ENCODE assay signal across 29 cellular contexts in genomic region chr5:91906494-91906893, GRCh38.
"Had no signal": no experiment of that assay in that cellular context is flagged by ENCODE, and none has a peak within 500 bp of the region (broad histone marks: within the 10 kb centered on the region; RNA-seq: fewer than 3 reads in every experiment).

No MANE protein-coding gene starts in this region.

- H3K4me3 ChIP-seq: left ventricle myocardium inferior, lung, mucosa of descending colon, ovary, skin epidermis, stomach, testis, thyroid gland, transverse colon, upper lobe of left lung, vagina had no signal

- H3K27me3 Mint-ChIP-seq: naive thymus-derived CD4-positive, alpha-beta T cell; natural killer cell treated with Interleukin-12 subunit alpha and Interleukin-12 subunit beta and Interleukin-15 and Interleukin-18, amount 100 ng/mL, for 72 hours; progenitor cell of endocrine pancreas; stimulated activated naive B cell treated with anti-CD40 and anti-IgM and Interleukin-4, amounts not matched to agents 10 μg/mL and 1 μg/mL and 100 μg/mL, for 72 hours had no signal

- ATAC-seq: mucosa of descending colon; naive thymus-derived CD4-positive, alpha-beta T cell; natural killer cell treated with Interleukin-12 subunit alpha and Interleukin-12 subunit beta and Interleukin-15 and Interleukin-18, amount 100 ng/mL, for 72 hours; right cardiac atrium; sciatic nerve; stimulated activated naive B cell treated with anti-CD40 and anti-IgM and Interleukin-4, amounts not matched to agents 10 μg/mL and 1 μg/mL and 100 μg/mL, for 72 hours; stimulated activated naive CD8-positive, alpha-beta T cell treated with anti-CD3 and anti-CD28 coated beads, Interleukin-15, Interleukin-2, amounts not matched to agents 100 U/mL and 50 U/mL, for 24 hours had no signal

- H3K27ac ChIP-seq: left ventricle myocardium inferior, neutrophil, ovary, skin epidermis, stomach, testis, thyroid gland, transverse colon, upper lobe of left lung, vagina had no signal

- H3K9me3 Mint-ChIP-seq: neural crest cell had no signal

- DNase-seq: hippocampal formation; kidney glomerular epithelial cell; left ventricle myocardium inferior; midbrain; mucosa of descending colon; naive thymus-derived CD4-positive, alpha-beta T cell; occipital lobe; ovary; retina; right cardiac atrium; stimulated activated CD4-positive, alpha-beta T cell treated with anti-CD3 and anti-CD28 coated beads, Interleukin-12 subunit alpha, Interleukin-12 subunit beta, amount 100 ng/mL, for 4 hours; stimulated activated CD4-positive, alpha-beta T cell treated with anti-CD3 and anti-CD28 coated beads, Interleukin-15, amount 100 ng/mL, for 24 hours; stimulated activated CD4-positive, alpha-beta T cell treated with anti-CD3 and anti-CD28 coated beads, Interleukin-2, amount 100 ng/mL, for 24 hours; stimulated activated CD4-positive, alpha-beta T cell treated with anti-CD3 and anti-CD28 coated beads, Interleukin-4, amount 100 ng/mL, for 1 hour; stimulated activated naive B cell treated with anti-CD40 and anti-IgM and Interleukin-4, amounts not matched to agents 10 μg/mL and 1 μg/mL and 100 μg/mL, for 72 hours; stimulated activated naive CD8-positive, alpha-beta T cell treated with anti-CD3 and anti-CD28 coated beads, Interleukin-15, Interleukin-2, amounts not matched to agents 100 U/mL and 50 U/mL, for 24 hours; stomach; testis; thyroid gland; transverse colon; upper lobe of left lung had no signal

- H3K4me3 Mint-ChIP-seq: naive thymus-derived CD4-positive, alpha-beta T cell; natural killer cell treated with Interleukin-12 subunit alpha and Interleukin-12 subunit beta and Interleukin-15 and Interleukin-18, amount 100 ng/mL, for 72 hours; neural crest cell; stimulated activated naive B cell treated with anti-CD40 and anti-IgM and Interleukin-4, amounts not matched to agents 10 μg/mL and 1 μg/mL and 100 μg/mL, for 72 hours had no signal

- H3K4me1 ChIP-seq: left ventricle myocardium inferior, stomach, testis, thyroid gland, transverse colon, upper lobe of left lung, vagina had no signal

- H3K36me3 Mint-ChIP-seq: naive thymus-derived CD4-positive, alpha-beta T cell; natural killer cell treated with Interleukin-12 subunit alpha and Interleukin-12 subunit beta and Interleukin-15 and Interleukin-18, amount 100 ng/mL, for 72 hours; stimulated activated naive B cell treated with anti-CD40 and anti-IgM and Interleukin-4, amounts not matched to agents 10 μg/mL and 1 μg/mL and 100 μg/mL, for 72 hours had no signal

- H3K36me3 ChIP-seq: left ventricle myocardium inferior, neutrophil, ovary, stomach, thyroid gland, transverse colon, upper lobe of left lung, vagina had no signal

- H3K4me1 Mint-ChIP-seq: naive thymus-derived CD4-positive, alpha-beta T cell; neural crest cell; stimulated activated naive B cell treated with anti-CD40 and anti-IgM and Interleukin-4, amounts not matched to agents 10 μg/mL and 1 μg/mL and 100 μg/mL, for 72 hours had no signal

- H3K27ac Mint-ChIP-seq: naive thymus-derived CD4-positive, alpha-beta T cell; natural killer cell treated with Interleukin-12 subunit alpha and Interleukin-12 subunit beta and Interleukin-15 and Interleukin-18, amount 100 ng/mL, for 72 hours; progenitor cell of endocrine pancreas; stimulated activated naive B cell treated with anti-CD40 and anti-IgM and Interleukin-4, amounts not matched to agents 10 μg/mL and 1 μg/mL and 100 μg/mL, for 72 hours had no signal

- H3K9me3 ChIP-seq: left ventricle myocardium inferior, mucosa of descending colon, neutrophil, ovary, stomach, testis, thyroid gland, transverse colon, upper lobe of left lung, vagina had no signal

- H3K27me3 ChIP-seq: neutrophil, ovary, stomach, testis, thyroid gland, transverse colon, upper lobe of left lung, vagina had no signal
